In genomic region chr10:83605783-83606182, GRCh38 we compare ENCODE assay signal across 26 cellular contexts.
DNase-seq lines count a peak whose midpoint lies in the region; ATAC-seq, FAIRE-seq and TF ChIP-seq lines count a peak whose summit lies in the region.
"Had no signal": no experiment of that assay in that cellular context is flagged by ENCODE, and none has a peak within 500 bp of the region (broad histone marks: within the 10 kb centered on the region; RNA-seq: fewer than 3 reads in every experiment).

No MANE protein-coding gene starts in this region.

- no peak overlapping the region for H3K9ac ChIP-seq in astrocyte (ENCODE audit: low read length)

- H3K36me3 ChIP-seq in GM23338 (ENCODE audit: insufficient read depth): no peaks in the 10 kb centered on the region
- H3K36me3 ChIP-seq in astrocyte (ENCODE audit: insufficient read depth, low read length): no peaks in the 10 kb centered on the region
- H3K36me3 ChIP-seq in vagina: no peaks in the 10 kb centered on the region
- H3K36me3 ChIP-seq: HAP-1 had no signal

- no peaks in the 10 kb centered on the region for H3K79me2 ChIP-seq in GM23338 (replicated peaks; ENCODE audit: insufficient read depth)
- H3K79me2 ChIP-seq in astrocyte (ENCODE audit: insufficient read depth, low read length): no peaks in the 10 kb centered on the region

- H3K27ac ChIP-seq in GM23338 (ENCODE audit: low read depth): no peak overlapping the region
- H3K27ac ChIP-seq in astrocyte (ENCODE audit: low read depth, low read length): peak overlapping the region; percentile 43
- H3K27ac ChIP-seq in vagina: no peak overlapping the region
- H3K27ac ChIP-seq: HL-60 had no signal

- FAIRE-seq in astrocyte (lab: Jason Lieb, UNC): no peak
- FAIRE-seq: GM19239, HepG2, K562 had no signal

- TF ChIP-seq CTCF in GM23338 (conservative IDR thresholded peaks at IDR 0.05; ENCODE audit: low read depth in 2 of 2) (no peak), astrocyte (IDR thresholded peaks at IDR 0.05; ENCODE audit: insufficient read depth, low read depth, low read length) (no peak), nephron progenitor cell (IDR thresholded peaks at IDR 0.05) (no peak), vagina (IDR thresholded peaks at IDR 0.05) (no peak)

- H2AFZ ChIP-seq in GM23338 (peak overlapping the region; percentile 56; the same call in 1 of the 2 replicates), astrocyte (ENCODE audit: low read depth, low read length) (no peak overlapping the region)

- intact Hi-C loops in vagina (cut with DNase I): no loop called here

- H3K27me3 Mint-ChIP-seq in GM23338 (ENCODE audit: insufficient read depth, low read depth, poor library complexity): no peaks in the 10 kb centered on the region
- no peaks in the 10 kb centered on the region for H3K27me3 Mint-ChIP-seq in astrocyte (ENCODE audit: low read depth, unreplicated experiment)
- no peaks in the 10 kb centered on the region for H3K27me3 Mint-ChIP-seq in nephron progenitor cell (ENCODE audit: low read depth, poor library complexity)

- H3K4me2 ChIP-seq in GM23338 (no peak overlapping the region), astrocyte (ENCODE audit: low read length) (peak overlapping the region; percentile 16)

- no peak for TF ChIP-seq POLR2A in vagina (IDR thresholded peaks at IDR 0.05)

- H4K20me1 ChIP-seq in GM23338 (replicated peaks; ENCODE audit: insufficient read depth) (no peaks in the 10 kb centered on the region), astrocyte (ENCODE audit: insufficient read depth, low read length) (no peaks in the 10 kb centered on the region)

- H3K27me3 ChIP-seq in GM23338 (ENCODE audit: insufficient read depth) (no peaks in the 10 kb centered on the region), astrocyte (ENCODE audit: insufficient read depth, low read length) (no peaks in the 10 kb centered on the region), vagina (no peaks in the 10 kb centered on the region)

- no peak for ATAC-seq in GM23338
- ATAC-seq in HG03565 (IDR thresholded peaks at IDR 0.05; ENCODE audit: unreplicated experiment): no peak
- ATAC-seq: CD8-positive, alpha-beta T cell; HepG2; K562; PC-3 had no signal

- H3K9me3 ChIP-seq in astrocyte (ENCODE audit: insufficient read depth, low read depth, low read length): no peaks in the 10 kb centered on the region
- H3K9me3 ChIP-seq in vagina: no peaks in the 10 kb centered on the region
- H3K9me3 ChIP-seq: HAP-1 had no signal

- H3K9me3 Mint-ChIP-seq in GM23338: no peaks in the 10 kb centered on the region
- peaks cover 2% of the 10 kb centered on the region for H3K9me3 Mint-ChIP-seq in astrocyte (ENCODE audit: unreplicated experiment)
- no peaks in the 10 kb centered on the region for H3K9me3 Mint-ChIP-seq in nephron progenitor cell
- H3K9me3 Mint-ChIP-seq: CD8-positive, alpha-beta T cell; T-helper 1 cell treated with Interleukin-12 subunit alpha and Interleukin-12 subunit beta and Interleukin-4 antibody, amounts not matched to agents 30 μg/mL and 1 μg/mL, for 36 hours had no signal

- DNase-seq in NCI-H2171 treated with DMSO at 0.1 percent for 48 hours (lab: John Stamatoyannopoulos, UW) (peak; percentile 68), NCI-H2171 (lab: John Stamatoyannopoulos, UW) (no peak), GM23338 (ENCODE audit: low spot score) (no peak), astrocyte (ENCODE audit: low read depth) (no peak), nephron progenitor cell (no peak), vagina (ENCODE audit: extremely low spot score in 2 of 2) (no peak), NCI-H82 treated with DMSO at 0.1 percent for 48 hours (lab: John Stamatoyannopoulos, UW; ENCODE audit: unreplicated experiment) (no peak)
- DNase-seq: 8988T; AML-193; C1 segment of cervical spinal cord; Calu3; CD8-positive, alpha-beta T cell; DMS153; GF-D8; NCI-H1092; NCI-H146; NCI-H2029 treated with DMSO at 0.1 percent for 48 hours; NCI-H82 had no signal

- H3K4me1 Mint-ChIP-seq in GM23338 (peaks cover 23% of the 10 kb centered on the region), astrocyte (ENCODE audit: low read depth, unreplicated experiment) (peaks cover 33% of the 10 kb centered on the region), nephron progenitor cell (peaks cover 20% of the 10 kb centered on the region)

- H3K4me3 Mint-ChIP-seq in GM23338 (no peak overlapping the region), astrocyte (ENCODE audit: unreplicated experiment) (no peak overlapping the region), nephron progenitor cell (no peak overlapping the region)
- H3K4me3 Mint-ChIP-seq: CD8-positive, alpha-beta T cell; T-helper 1 cell treated with Interleukin-12 subunit alpha and Interleukin-12 subunit beta and Interleukin-4 antibody, amounts not matched to agents 30 μg/mL and 1 μg/mL, for 36 hours had no signal

- H3K4me1 ChIP-seq in GM23338 (ENCODE audit: insufficient read depth): no peaks in the 10 kb centered on the region
- peaks cover 41% of the 10 kb centered on the region for H3K4me1 ChIP-seq in astrocyte (ENCODE audit: insufficient read depth, low read length)
- H3K4me1 ChIP-seq in vagina: no peaks in the 10 kb centered on the region
- H3K4me1 ChIP-seq: HAP-1 had no signal

- H3K36me3 Mint-ChIP-seq in GM23338 (ENCODE audit: low read depth) (no peaks in the 10 kb centered on the region), astrocyte (ENCODE audit: low read depth, unreplicated experiment) (no peaks in the 10 kb centered on the region), nephron progenitor cell (ENCODE audit: low read depth) (no peaks in the 10 kb centered on the region)
- H3K36me3 Mint-ChIP-seq: CD8-positive, alpha-beta T cell had no signal

- no peaks in the 10 kb centered on the region for H3K9me2 ChIP-seq in GM23338 (ENCODE audit: insufficient read depth)

- no peaks in the 10 kb centered on the region for H3F3A ChIP-seq in GM23338 (replicated peaks; ENCODE audit: low read depth)

- H3K27ac Mint-ChIP-seq in GM23338: no peak overlapping the region
- H3K27ac Mint-ChIP-seq in astrocyte (ENCODE audit: unreplicated experiment): peak overlapping the region; percentile 24
- peak overlapping the region; percentile 69 for H3K27ac Mint-ChIP-seq in nephron progenitor cell
- H3K27ac Mint-ChIP-seq: CD8-positive, alpha-beta T cell; T-helper 1 cell treated with Interleukin-12 subunit alpha and Interleukin-12 subunit beta and Interleukin-4 antibody, amounts not matched to agents 30 μg/mL and 1 μg/mL, for 36 hours had no signal

- H3K4me3 ChIP-seq in GM23338: no peak overlapping the region
- no peak overlapping the region for H3K4me3 ChIP-seq in astrocyte (ENCODE audit: insufficient read depth, low read depth, low read length)
- H3K4me3 ChIP-seq in vagina: no peak overlapping the region
- H3K4me3 ChIP-seq: HAP-1, K562 had no signal

TF ChIP-seq in GM23338, 12 proteins besides CTCF, POLR2A, EP300 and RAD21 (continues in another document):
- no peak for TF ChIP-seq ZNF331 (CRISPR knock-in tag; IDR thresholded peaks at IDR 0.05; ENCODE audit: low read depth)
- TF ChIP-seq JUNB (IDR thresholded peaks at IDR 0.05; ENCODE audit: unreplicated experiment): no peak
- TF ChIP-seq ETS1 (IDR thresholded peaks at IDR 0.05): no peak
- TF ChIP-seq REST (IDR thresholded peaks at IDR 0.05; ENCODE audit: unreplicated experiment): no peak
- no peak for TF ChIP-seq EZH2phosphoT487 (IDR thresholded peaks at IDR 0.05; ENCODE audit: unreplicated experiment)
- TF ChIP-seq CREB1 (CRISPR knock-in tag; IDR thresholded peaks at IDR 0.05; ENCODE audit: low read depth): no peak
- TF ChIP-seq STAT1 (IDR thresholded peaks at IDR 0.05; ENCODE audit: unreplicated experiment): no peak
- no peak for TF ChIP-seq POLR2AphosphoS5 (IDR thresholded peaks at IDR 0.05; ENCODE audit: low read depth)
- no peak for TF ChIP-seq EZH2 (IDR thresholded peaks at IDR 0.05; ENCODE audit: low read depth, unreplicated experiment)
